In genomic region chr13:49690990-49691886, GRCh38 we compare ENCODE assay signal across 1 cellular context.
TF ChIP-seq lines count a peak whose summit lies in the region.

TSS of gene EBPL (minus strand) at chr13:49691486. CDS start at chr13:49691424, 62 bp downstream.

TF ChIP-seq in K562, 482 proteins besides CTCF, POLR2A, EP300 and RAD21 (continued from another document):
- peak; percentile 44; the same call in 1 of the 2 replicates for TF ChIP-seq ZNF592 (IDR thresholded peaks at IDR 0.05)
- TF ChIP-seq BCOR (IDR thresholded peaks at IDR 0.05) = no peak
- TF ChIP-seq POLR3G (IDR thresholded peaks at IDR 0.05; ENCODE audit: extremely low read depth, insufficient read length, insufficient replicate concordance) = no peak
- TF ChIP-seq MITF (IDR thresholded peaks at IDR 0.05) = no peak
- TF ChIP-seq SIN3B (IDR thresholded peaks at IDR 0.05; ENCODE audit: low read depth) = no peak
- TF ChIP-seq NFIX (CRISPR knock-in tag; IDR thresholded peaks at IDR 0.05; ENCODE audit: low read depth) = no peak
- 0 out of 4 replicates have a peak, but pooled peaks of 1 of the 2 experiments have one; percentile 54 for TF ChIP-seq NONO (IDR thresholded peaks at IDR 0.05; ENCODE audit: low read depth in 2 of 2, low read length in 1 of 2)
- no peak for TF ChIP-seq BDP1 (IDR thresholded peaks at IDR 0.05; ENCODE audit: insufficient read depth, insufficient read length)
- no peak for TF ChIP-seq FIP1L1 (IDR thresholded peaks at IDR 0.05; ENCODE audit: low read depth, low read length, poor library complexity, severe bottlenecking)
- TF ChIP-seq MYBL2 (IDR thresholded peaks at IDR 0.05; ENCODE audit: low read depth) = no peak
- TF ChIP-seq MYBL2 (CRISPR knock-in tag; IDR thresholded peaks at IDR 0.05; ENCODE audit: borderline replicate concordance) = no peak
- TF ChIP-seq ATF2 (CRISPR knock-in tag; IDR thresholded peaks at IDR 0.05) = no peak
- TF ChIP-seq CBX5 (IDR thresholded peaks at IDR 0.05; ENCODE audit: borderline replicate concordance, low read depth) = no peak
- no peak for TF ChIP-seq POLR2AphosphoS2 (IDR thresholded peaks at IDR 0.05; ENCODE audit: low read length)
- TF ChIP-seq ZNF639 (CRISPR knock-in tag; conservative IDR thresholded peaks at IDR 0.05 in 1 of 2, IDR thresholded peaks at IDR 0.05 in 1 of 2) = peak in 1 of 2 experiments; percentile 55; a peak in 1 of 4 replicates
- no peak for TF ChIP-seq CCNT2 (IDR thresholded peaks at IDR 0.05; ENCODE audit: borderline replicate concordance, extremely low read depth, insufficient read length, low read depth, low read length)
- TF ChIP-seq HBP1 (CRISPR knock-in tag; IDR thresholded peaks at IDR 0.05) = no peak
- TF ChIP-seq, protein P1, sequence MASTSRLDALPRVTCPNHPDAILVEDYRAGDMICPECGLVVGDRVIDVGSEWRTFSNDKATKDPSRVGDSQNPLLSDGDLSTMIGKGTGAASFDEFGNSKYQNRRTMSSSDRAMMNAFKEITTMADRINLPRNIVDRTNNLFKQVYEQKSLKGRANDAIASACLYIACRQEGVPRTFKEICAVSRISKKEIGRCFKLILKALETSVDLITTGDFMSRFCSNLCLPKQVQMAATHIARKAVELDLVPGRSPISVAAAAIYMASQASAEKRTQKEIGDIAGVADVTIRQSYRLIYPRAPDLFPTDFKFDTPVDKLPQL (IDR thresholded peaks at IDR 0.05; ENCODE audit: extremely low read depth, insufficient read length) = no peak
- TF ChIP-seq HMBOX1 (IDR thresholded peaks at IDR 0.05) = no peak
- TF ChIP-seq PRMT5 (CRISPR knock-in tag; IDR thresholded peaks at IDR 0.05) = no peak
- peak; percentile 64; the same call in 1 of the 2 replicates for TF ChIP-seq PHF8 (IDR thresholded peaks at IDR 0.05; ENCODE audit: borderline replicate concordance, low read length)
- TF ChIP-seq NRF1 (conservative IDR thresholded peaks at IDR 0.05 in 1 of 2, IDR thresholded peaks at IDR 0.05 in 1 of 2) = peak; percentile 70 to 75; a peak in 3 of 4 replicates
- TF ChIP-seq U2AF2 (optimal IDR thresholded peaks at IDR 0.05; ENCODE audit: low read depth, low read length) = no peak
